ENCODE assay signal across 27 cellular contexts in genomic region chr3:33538678-33539339, GRCh38.
"Had no signal": no experiment of that assay in that cellular context is flagged by ENCODE, and none has a peak within 500 bp of the region (broad histone marks: within the 10 kb centered on the region; RNA-seq: fewer than 3 reads in every experiment).

No MANE protein-coding gene starts in this region.

- H3K4me1 ChIP-seq: ascending aorta, breast epithelium, esophagus squamous epithelium had no signal

- H3K27me3 ChIP-seq: ascending aorta, breast epithelium, esophagus squamous epithelium had no signal

- ATAC-seq: activated CD4-positive, alpha-beta T cell treated with anti-CD3 and anti-CD28 coated beads for 36 hours; activated CD8-positive, alpha-beta memory T cell treated with anti-CD3 and anti-CD28 coated beads, Interleukin-2, amount 10 ng/mL, durations not matched to agents 7 days and 5 days; activated CD8-positive, alpha-beta T cell treated with anti-CD3 and anti-CD28 coated beads, Interleukin-2, amount 10 ng/mL, durations not matched to agents 7 days and 5 days; activated naive CD4-positive, alpha-beta T cell treated with anti-CD3 and anti-CD28 coated beads, Interleukin-2, amount 50 U/mL, for 72 hours; activated T-cell treated with anti-CD3 and anti-CD28 coated beads, Interleukin-2, amount 50 U/mL, for 72 hours; T-cell had no signal

- DNase-seq: activated CD4-positive, alpha-beta memory T cell treated with anti-CD3 and anti-CD28 coated beads for 36 hours; activated CD4-positive, alpha-beta T cell treated with anti-CD3 and anti-CD28 coated beads for 36 hours; activated CD4-positive, alpha-beta T cell treated with anti-CD3 and anti-CD28 coated beads, Interleukin-2, amount 10 ng/mL, durations not matched to agents 24 days and 14 days; activated CD4-positive, CD25-positive, alpha-beta regulatory T cell; activated CD4-positive, CD25-positive, alpha-beta regulatory T cell treated with anti-CD3 and anti-CD28 coated beads, Interleukin-2, amount 50 U/mL, for 72 hours; activated CD8-positive, alpha-beta memory T cell treated with anti-CD3 and anti-CD28 coated beads, Interleukin-2, amount 10 ng/mL, durations not matched to agents 7 days and 5 days; activated CD8-positive, alpha-beta memory T cell treated with anti-CD3 and anti-CD28 coated beads, Interleukin-2, amount 50 U/mL, for 4 hours; activated CD8-positive, alpha-beta T cell treated with anti-CD3 and anti-CD28 coated beads, Interleukin-2, amount 10 ng/mL, durations not matched to agents 7 days and 5 days; activated gamma-delta T cell; activated naive CD4-positive, alpha-beta T cell; activated naive CD4-positive, alpha-beta T cell treated with anti-CD3 and anti-CD28 coated beads, Interleukin-2, amount 10 ng/mL, durations not matched to agents 7 days and 5 days; activated naive CD8-positive, alpha-beta T cell treated with anti-CD3 and anti-CD28 coated beads, Interleukin-2, amount 10 ng/mL, durations not matched to agents 7 days and 5 days; activated T-cell treated with anti-CD3 and anti-CD28 coated beads, Interleukin-2, amount 50 U/mL, for 1 hour; activated T-cell treated with anti-CD3 and anti-CD28 coated beads, Interleukin-2, amount 50 U/mL, for 72 hours; cortex of kidney; dermis blood vessel endothelial cell; effector CD4-positive, alpha-beta T cell; esophagus squamous epithelium; foreskin melanocyte; glutamatergic neuron; SW 1271; T-cell; T1000 had no signal

- H3K4me3 ChIP-seq: ascending aorta, breast epithelium, esophagus squamous epithelium had no signal

- H3K9me3 ChIP-seq: ascending aorta, breast epithelium, esophagus squamous epithelium had no signal

- H3K27ac ChIP-seq: ascending aorta, epithelial cell of prostate, esophagus squamous epithelium had no signal
